In the genomic region with DNA sequence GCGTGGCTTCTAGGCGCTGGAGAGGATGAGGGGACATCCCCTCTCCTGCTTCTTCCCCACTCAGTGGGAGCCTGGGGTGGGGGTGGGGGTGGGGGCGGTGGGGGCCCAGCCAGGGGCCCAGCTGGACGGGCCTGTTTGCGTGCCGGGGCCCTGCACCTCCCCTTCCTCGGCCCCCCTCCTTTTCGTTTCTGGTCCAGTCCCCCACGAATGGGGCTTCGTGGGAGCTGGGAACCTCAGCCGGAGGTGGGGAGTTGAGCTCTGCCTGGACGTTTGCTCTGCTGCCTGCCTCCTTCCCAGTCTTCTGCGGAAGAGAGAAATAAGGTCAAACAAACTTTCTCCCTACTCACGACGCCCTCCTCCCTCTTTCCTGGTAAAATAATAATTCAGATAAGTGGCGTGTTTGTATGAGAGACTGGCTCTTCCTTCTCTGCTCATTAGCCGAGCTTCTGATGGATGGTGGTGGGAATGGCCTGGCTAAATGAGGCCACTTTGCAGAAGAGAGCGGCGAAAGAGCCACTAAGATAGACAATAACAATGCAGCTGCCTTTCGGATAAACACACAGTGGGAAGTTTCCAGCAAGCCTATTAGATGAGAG, we compare ENCODE assay signal across 8 cellular contexts. TPM values are rescaled to one million over a fixed set of nuclear protein-coding genes. Genes with fewer than 3 reads are reported as not detected.
DNase-seq lines count a peak whose midpoint lies in the region; ATAC-seq, FAIRE-seq and TF ChIP-seq lines count a peak whose summit lies in the region.

No MANE protein-coding gene starts in this region.

- H3K27me3 Mint-ChIP-seq in Caco-2 (ENCODE audit: insufficient read depth, unreplicated experiment) = no peaks in the 10 kb centered on the region

- peak; percentile 12 to 43 (median 26) for ATAC-seq in psoas muscle
- ATAC-seq in HG03025 (IDR thresholded peaks at IDR 0.05; ENCODE audit: low FRiP score, unreplicated experiment) = no peak
- ATAC-seq in GM19328 (IDR thresholded peaks at IDR 0.05; ENCODE audit: unreplicated experiment) = no peak

- TF ChIP-seq CTCF in Caco-2 (IDR thresholded peaks at IDR 0.05; ENCODE audit: insufficient read depth in 1 of 2, low read depth in 1 of 2, low read length in 1 of 2, severe bottlenecking in 1 of 2, unreplicated experiment in 1 of 2) (no peak), adrenal gland (IDR thresholded peaks at IDR 0.05) (no peak), right atrium auricular region (IDR thresholded peaks at IDR 0.05) (no peak), psoas muscle (IDR thresholded peaks at IDR 0.05) (no peak)

- H3K36me3 Mint-ChIP-seq in Caco-2 (ENCODE audit: insufficient read depth, unreplicated experiment) = peaks cover 44% of the 10 kb centered on the region

- POLR2A ChIA-PET in Caco-2 (lab: Charles Lee) = no interaction called here

- DNase-seq in Caco-2 (peak in 1 of 2 experiments; percentile 38), H54 (ENCODE audit: insufficient read length, low spot score) (peak; percentile 40), NCI-H460 (ENCODE audit: extremely low read depth, low read depth) (peak; percentile 8), adrenal gland (peak; percentile 33 to 60 (median 44)), right atrium auricular region (ENCODE audit: low spot score) (no peak), psoas muscle (peak in 1 of 2 donors; percentile 55)

- peak overlapping the region; percentile 88 for H3K4me3 Mint-ChIP-seq in Caco-2 (ENCODE audit: unreplicated experiment)

- H3K9me3 Mint-ChIP-seq in Caco-2 (ENCODE audit: unreplicated experiment) = no peaks in the 10 kb centered on the region

- CTCF ChIA-PET in Caco-2 (lab: Charles Lee) = interaction anchor here (0.8 kb wide), 1 partner anchor 94 kb away, joined by 3 read pairs; no protein-coding TSS in a partner anchor

- WGBS in adrenal gland, 4 donors = 3 to 12% (median 6%) methylated on average over 7 to 20 of the region's 20 CpGs
- 4 to 13% (median 5%) methylated on average over 18 to 20 of the region's 20 CpGs for WGBS in psoas muscle, 3 donors

- no peaks in the 10 kb centered on the region for H3K36me3 ChIP-seq in Caco-2 (ENCODE audit: control insufficient read depth, insufficient read depth, low read length)
- peaks cover 0 to 23% of the 10 kb centered on the region in 2 donors for H3K36me3 ChIP-seq in adrenal gland (replicated peaks in 1 of 2)
- H3K36me3 ChIP-seq in right atrium auricular region = no peaks in the 10 kb centered on the region
- H3K36me3 ChIP-seq in psoas muscle (ENCODE audit: insufficient read depth in 1 of 2, low read depth in 1 of 2) = peaks cover 0 to 29% of the 10 kb centered on the region in 2 donors

- peak overlapping the region; percentile 86 for H3K27ac Mint-ChIP-seq in Caco-2 (ENCODE audit: unreplicated experiment)

- H3K4me1 ChIP-seq in Caco-2 = peaks cover 18% of the 10 kb centered on the region
- peaks cover 22 to 49% of the 10 kb centered on the region in 2 donors for H3K4me1 ChIP-seq in adrenal gland (replicated peaks in 1 of 2)
- peaks cover 0 to 19% of the 10 kb centered on the region in 2 donors for H3K4me1 ChIP-seq in right atrium auricular region
- peaks cover 16% of the 10 kb centered on the region for H3K4me1 ChIP-seq in psoas muscle

- peak overlapping the region; percentile 35 to 98 (median 95) for H3K27ac ChIP-seq in adrenal gland
- peak overlapping the region; percentile 88 to 89 for H3K27ac ChIP-seq in right atrium auricular region
- H3K27ac ChIP-seq in psoas muscle = peak overlapping the region; percentile 89

- H3K4me1 Mint-ChIP-seq in Caco-2 (ENCODE audit: low read depth, unreplicated experiment) = peaks cover 18% of the 10 kb centered on the region

- TF ChIP-seq POLR2A in H54 (IDR thresholded peaks at IDR 0.05; ENCODE audit: low read depth, low read length) (no peak), adrenal gland (IDR thresholded peaks at IDR 0.05) (peak in 1 of 2 donors; percentile 59)

- H3K4me3 ChIP-seq in Caco-2 (ENCODE audit: low read depth, low read length) (peak overlapping the region; percentile 95), adrenal gland (peak overlapping the region in 3 of 4 donors; percentile 34 to 96 (median 90)), right atrium auricular region (peak overlapping the region; percentile 95 to 96), psoas muscle (peak overlapping the region; percentile 93)

- H3K9me3 ChIP-seq in Caco-2 (no peaks in the 10 kb centered on the region), adrenal gland (replicated peaks in 1 of 3) (no peaks in the 10 kb centered on the region), right atrium auricular region (no peaks in the 10 kb centered on the region), psoas muscle (no peaks in the 10 kb centered on the region)

- BruUV-seq in Caco-2 (replicated peaks; lab: Mats Ljungman, UMichigan) = no TSS peak

- FAIRE-seq in H54 (lab: Jason Lieb, UNC) = peak; percentile 38

- intact Hi-C loops in Caco-2 (cut with micrococcal nuclease; ENCODE audit: unreplicated experiment) = no loop called here
- intact Hi-C loops in adrenal gland (cut with DNase I) = no loop called here
- intact Hi-C loops in psoas muscle (cut with DNase I) = no loop called here

- H3K27me3 ChIP-seq in Caco-2 (replicated peaks; ENCODE audit: control insufficient read depth, insufficient read depth, low read length) (no peaks in the 10 kb centered on the region), adrenal gland (no peaks in the 10 kb centered on the region), right atrium auricular region (no peaks in the 10 kb centered on the region), psoas muscle (ENCODE audit: insufficient read depth in 3 of 3, low read length in 2 of 3) (no peaks in the 10 kb centered on the region)

RNA-seq across cellular contexts. Expression of a gene that starts 0.8 kb away (rescaled TPM):
- 85.4 and 85.7 TPM in 2 replicates for total RNA-seq in Caco-2 (2022)
- 28.5 and 28.9 TPM in 2 replicates for total RNA-seq in NCI-H460 (2014; rRNA removed; shearing (Covaris generic))
- polyA plus RNA-seq in NCI-H460 (2014; cell fraction: nucleus; rRNA removed) = 22.4 and 24.3 TPM in 2 replicates
- 100 to 1,000 TPM in 2 of 8 donors, 10 to 100 TPM in 6; 51.5 to 118 (median 86.9) TPM for total RNA-seq in adrenal gland
- polyA plus RNA-seq in adrenal gland = 100 to 1,000 TPM; 125 to 168 (median 142) TPM
- total RNA-seq in right atrium auricular region = 10 to 100 TPM; 12.9 to 18.5 TPM
- total RNA-seq in psoas muscle = 10 to 100 TPM; 10.7 to 19.8 (median 16.4) TPM
- polyA plus RNA-seq in psoas muscle = 1 to 10 TPM; 5.3 to 9.1 (median 8.4) TPM

Comparison
In these comparisons a context has a peak if more than half of its experiments do, and no peak if none do; other contexts are left out.
1. ATAC-seq: peak in psoas muscle (4 of 4); none in HG03025 (single experiment) and GM19328 (single experiment).
2. Peak in every context shown above with its lines, with median percentiles within 50 percentile points of each other: H3K4me3 ChIP-seq and H3K27ac ChIP-seq.